In genomic region chr5:695475-695874, GRCh38 we compare ENCODE assay signal across 1 cellular context. TPM values are rescaled to one million over a fixed set of nuclear protein-coding genes. Genes with fewer than 3 reads are reported as not detected.
"Had no signal": no experiment of that assay in that cellular context is flagged by ENCODE, and none has a peak within 500 bp of the region (broad histone marks: within the 10 kb centered on the region; RNA-seq: fewer than 3 reads in every experiment).

No MANE protein-coding gene starts in this region.

RNA-seq across cellular contexts. Expression of gene TPPP, which starts 2.3 kb away (rescaled TPM):
- total RNA-seq: GM23248 had no signal
- polyA plus RNA-seq: GM23248 had no signal
